ENCODE assay signal across 13 cellular contexts in the genomic region with DNA sequence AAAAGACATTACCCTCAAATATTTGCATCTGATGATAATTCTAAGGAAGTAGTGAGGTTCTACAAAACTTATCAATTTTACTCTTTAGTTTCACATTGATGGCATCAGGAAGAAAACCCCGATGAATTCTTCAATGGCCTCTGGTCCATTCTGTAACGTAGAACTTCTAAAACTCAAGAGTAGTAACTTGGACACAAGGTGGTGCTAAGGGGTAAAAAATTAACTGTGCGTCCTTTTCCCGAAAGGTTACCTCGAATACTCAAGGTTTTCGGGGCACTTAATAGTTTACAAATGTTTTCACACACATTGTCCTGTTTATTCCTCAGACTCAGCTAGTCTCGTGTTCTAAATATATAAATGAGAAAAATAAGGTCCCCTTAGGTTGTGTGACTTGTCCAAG.
A peak's percentile ranks its signal among the peaks of the same experiment; 100 is the strongest.
DNase-seq lines count a peak whose midpoint lies in the region; ATAC-seq and TF ChIP-seq lines count a peak whose summit lies in the region.
"Had no signal": no experiment of that assay in that cellular context is flagged by ENCODE, and none has a peak within 500 bp of the region (broad histone marks: within the 10 kb centered on the region; RNA-seq: fewer than 3 reads in every experiment).

No MANE protein-coding gene starts in this region.

- H3K27ac Mint-ChIP-seq in MCF 10A (ENCODE audit: low read depth, unreplicated experiment), result no peak overlapping the region
- H3K27ac Mint-ChIP-seq: activated naive CD4-positive, alpha-beta T cell treated with anti-CD3 and anti-CD28 coated beads, Interleukin-2, amount 50 U/mL, for 24 hours; naive thymus-derived CD4-positive, alpha-beta T cell had no signal

- no peak for ATAC-seq in body of pancreas
- ATAC-seq in stimulated activated naive CD8-positive, alpha-beta T cell treated with anti-CD3 and anti-CD28 coated beads, Interleukin-15, Interleukin-2, amounts not matched to agents 100 U/mL and 50 U/mL, for 24 hours, result no peak
- ATAC-seq: naive thymus-derived CD4-positive, alpha-beta T cell had no signal

- no TSS peak for BruUV-seq in MCF 10A (replicated peaks; lab: Mats Ljungman, UMichigan)

- H3K36me3 ChIP-seq in breast epithelium (no peaks in the 10 kb centered on the region), body of pancreas (replicated peaks in 1 of 2; ENCODE audit: insufficient read depth in 1 of 2, low read depth in 2 of 2) (no peaks in the 10 kb centered on the region), smooth muscle cell (ENCODE audit: low read depth) (no peaks in the 10 kb centered on the region)

- intact Hi-C loops in MCF 10A (cut with micrococcal nuclease), result loop anchor here (1.0 to 5.0 kb wide), 5 partner anchors 313 to 1063 kb away; no protein-coding TSS in a partner anchor
- intact Hi-C loops in breast epithelium (cut with DNase I; ENCODE audit: low total_unique reads), result no loop called here
- intact Hi-C loops in body of pancreas (cut with DNase I), result no loop called here

- DNase-seq in MCF 10A (ENCODE audit: unreplicated experiment), result peak; percentile 43
- DNase-seq in breast epithelium (ENCODE audit: low spot score in 2 of 2), result no peak
- peak; percentile 2 for DNase-seq in NCI-H1092 (lab: John Stamatoyannopoulos, UW)
- DNase-seq in body of pancreas, result no peak
- no peak for DNase-seq in smooth muscle cell (lab: John Stamatoyannopoulos, UW; ENCODE audit: unreplicated experiment)
- DNase-seq in UCSD-AML1 (lab: John Stamatoyannopoulos, UW; ENCODE audit: unreplicated experiment), result no peak
- no peak for DNase-seq in stimulated activated naive CD8-positive, alpha-beta T cell treated with anti-CD3 and anti-CD28 coated beads, Interleukin-15, Interleukin-2, amounts not matched to agents 100 U/mL and 50 U/mL, for 24 hours
- no peak for DNase-seq in NCI-H2196 (lab: John Stamatoyannopoulos, UW; ENCODE audit: unreplicated experiment)
- DNase-seq: activated CD4-positive, CD25-positive, alpha-beta regulatory T cell treated with anti-CD3 and anti-CD28 coated beads, Interleukin-2, amount 50 U/mL, for 72 hours; C1 segment of cervical spinal cord; naive thymus-derived CD4-positive, alpha-beta T cell had no signal

- H3K79me2 ChIP-seq in smooth muscle cell (ENCODE audit: low read depth), result no peaks in the 10 kb centered on the region

- H3K4me1 ChIP-seq in breast epithelium (no peaks in the 10 kb centered on the region), body of pancreas (no peaks in the 10 kb centered on the region), smooth muscle cell (ENCODE audit: low read depth) (no peaks in the 10 kb centered on the region)

- H3F3A ChIP-seq in smooth muscle cell (ENCODE audit: low read depth), result no peaks in the 10 kb centered on the region

- no peaks in the 10 kb centered on the region for H3K36me3 Mint-ChIP-seq in MCF 10A (ENCODE audit: insufficient read depth, unreplicated experiment)
- H3K36me3 Mint-ChIP-seq: activated naive CD4-positive, alpha-beta T cell treated with anti-CD3 and anti-CD28 coated beads, Interleukin-2, amount 50 U/mL, for 24 hours; naive thymus-derived CD4-positive, alpha-beta T cell had no signal

- H3K9me3 Mint-ChIP-seq in MCF 10A (ENCODE audit: unreplicated experiment), result no peaks in the 10 kb centered on the region

- H3K27me3 ChIP-seq in breast epithelium (peaks cover 0 to 5% of the 10 kb centered on the region in 2 donors), body of pancreas (no peaks in the 10 kb centered on the region), smooth muscle cell (ENCODE audit: low read depth) (no peaks in the 10 kb centered on the region)

- H3K9me3 ChIP-seq in breast epithelium, result no peaks in the 10 kb centered on the region
- H3K9me3 ChIP-seq in body of pancreas, result no peaks in the 10 kb centered on the region
- H3K9me3 ChIP-seq in smooth muscle cell (replicated peaks; ENCODE audit: low read depth), result no peaks in the 10 kb centered on the region

- peaks cover 94% of the 10 kb centered on the region for H3K27me3 Mint-ChIP-seq in MCF 10A (ENCODE audit: insufficient read depth, unreplicated experiment)
- H3K27me3 Mint-ChIP-seq: activated naive CD4-positive, alpha-beta T cell treated with anti-CD3 and anti-CD28 coated beads, Interleukin-2, amount 50 U/mL, for 24 hours had no signal

- H3K4me3 ChIP-seq in breast epithelium, result no peak overlapping the region
- no peak overlapping the region for H3K4me3 ChIP-seq in body of pancreas
- no peak overlapping the region for H3K4me3 ChIP-seq in smooth muscle cell

- 15 to 25% methylated on average over 7 of the region's 7 CpGs for WGBS in body of pancreas, 2 donors
- 70% methylated on average over 7 of the region's 7 CpGs for WGBS in smooth muscle cell (ENCODE audit: low lambda C conversion rate)

- no peak for TF ChIP-seq POLR2A in breast epithelium (IDR thresholded peaks at IDR 0.05)
- TF ChIP-seq POLR2A in body of pancreas (IDR thresholded peaks at IDR 0.05), result no peak

- POLR2A ChIA-PET in MCF 10A (lab: Yijun Ruan, JAX), result no interaction called here

- TF ChIP-seq CTCF in MCF 10A (IDR thresholded peaks at IDR 0.05; ENCODE audit: unreplicated experiment) (peak; percentile 43), breast epithelium (IDR thresholded peaks at IDR 0.05) (no peak), body of pancreas (IDR thresholded peaks at IDR 0.05) (peak in 6 of 7 experiments; percentile 10 to 54 (median 41)), smooth muscle cell (IDR thresholded peaks at IDR 0.05; ENCODE audit: borderline replicate concordance, insufficient read depth, poor library complexity, severe bottlenecking) (peak; percentile 20)

- no peak overlapping the region for H3K9ac ChIP-seq in smooth muscle cell (ENCODE audit: low read depth)
- H3K9ac ChIP-seq: KMS-11 had no signal

- no peaks in the 10 kb centered on the region for H3K4me1 Mint-ChIP-seq in MCF 10A (ENCODE audit: insufficient read depth, unreplicated experiment)
- H3K4me1 Mint-ChIP-seq: activated naive CD4-positive, alpha-beta T cell treated with anti-CD3 and anti-CD28 coated beads, Interleukin-2, amount 50 U/mL, for 24 hours; naive thymus-derived CD4-positive, alpha-beta T cell had no signal

- CTCF ChIA-PET in MCF 10A (lab: Yijun Ruan, JAX), result interaction anchor here (0.6 to 8.0 kb wide), 14 partner anchors 9 to 1895 kb away, joined by 3 to 112 read pairs (median 4); no protein-coding TSS in a partner anchor

- H4K20me1 ChIP-seq in smooth muscle cell (ENCODE audit: low read depth), result no peaks in the 10 kb centered on the region

- no peak overlapping the region for H3K4me2 ChIP-seq in smooth muscle cell
- H3K4me2 ChIP-seq: KMS-11 had no signal

- H3K27ac ChIP-seq in breast epithelium, result no peak overlapping the region
- H3K27ac ChIP-seq in body of pancreas, result no peak overlapping the region
- H3K27ac ChIP-seq in smooth muscle cell (ENCODE audit: low read depth), result no peak overlapping the region
- H3K27ac ChIP-seq: KMS-11 had no signal

- H3K4me3 Mint-ChIP-seq in MCF 10A (ENCODE audit: unreplicated experiment), result no peak overlapping the region
- H3K4me3 Mint-ChIP-seq: activated naive CD4-positive, alpha-beta T cell treated with anti-CD3 and anti-CD28 coated beads, Interleukin-2, amount 50 U/mL, for 24 hours; naive thymus-derived CD4-positive, alpha-beta T cell had no signal

- H2AFZ ChIP-seq in smooth muscle cell (ENCODE audit: low read depth), result no peak overlapping the region

Comparison
In these comparisons a context has a peak if more than half of its experiments do, and no peak if none do; other contexts are left out.
1. DNase-seq: peak in MCF 10A (single experiment) and NCI-H1092 (single experiment); none in breast epithelium (0 of 2), body of pancreas (0 of 4), smooth muscle cell (single experiment), UCSD-AML1 (single experiment), stimulated activated naive CD8-positive, alpha-beta T cell treated with anti-CD3 and anti-CD28 coated beads, Interleukin-15, Interleukin-2, amounts not matched to agents 100 U/mL and 50 U/mL, for 24 hours (single experiment) and NCI-H2196 (single experiment).
2. CTCF ChIP-seq: peak in MCF 10A (single experiment), body of pancreas (6 of 7) and smooth muscle cell (single experiment); none in breast epithelium (0 of 3).